Comparison of ENCODE assay signal across 8 cellular contexts in the genomic region with DNA sequence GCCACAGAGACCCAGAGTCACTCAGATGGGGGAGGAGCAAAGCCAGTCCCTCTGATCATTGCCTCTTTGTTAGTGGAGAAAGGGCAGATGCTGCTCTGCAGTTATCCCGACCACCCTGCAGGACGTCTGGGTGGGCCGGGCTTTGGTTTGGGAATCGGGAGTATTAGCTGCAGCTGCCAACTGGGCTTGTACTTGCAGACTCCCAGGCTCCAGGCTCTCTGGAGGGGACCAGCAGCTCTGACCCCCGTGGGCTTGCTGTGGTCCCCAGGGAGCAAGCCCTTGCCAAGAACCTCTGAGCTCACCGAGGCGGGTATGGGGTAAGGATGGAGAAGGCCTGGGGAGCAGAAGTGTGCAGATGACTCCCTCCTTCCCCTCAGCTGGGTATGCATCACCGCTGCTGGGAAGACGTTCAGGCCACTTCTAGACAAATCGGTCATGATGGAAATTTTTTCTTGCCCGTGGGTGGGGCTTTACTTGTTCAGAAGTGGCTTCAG. TPM values are rescaled to one million over a fixed set of nuclear protein-coding genes. Genes with fewer than 3 reads are reported as not detected.
DNase-seq lines count a peak whose midpoint lies in the region; ATAC-seq and TF ChIP-seq lines count a peak whose summit lies in the region.

No MANE protein-coding gene starts in this region.

- H3K36me3 ChIP-seq in GM23338 (ENCODE audit: insufficient read depth): no peaks in the 10 kb centered on the region
- H3K36me3 ChIP-seq in SJCRH30: peaks cover 3% of the 10 kb centered on the region; the same call in 1 of the 2 replicates

- no peak for TF ChIP-seq CTCF in GM23338 (conservative IDR thresholded peaks at IDR 0.05; ENCODE audit: low read depth in 2 of 2)

- peak overlapping the region; percentile 32; the same call in 1 of the 2 replicates for H3K4me2 ChIP-seq in GM23338

- H3K4me1 Mint-ChIP-seq in GM23338: peaks cover 76% of the 10 kb centered on the region

- peaks cover 45% of the 10 kb centered on the region for H4K20me1 ChIP-seq in GM23338 (replicated peaks; ENCODE audit: insufficient read depth)

- no peak overlapping the region for H3K4me3 Mint-ChIP-seq in GM23338

- peaks cover 89% of the 10 kb centered on the region for H3K79me2 ChIP-seq in GM23338 (replicated peaks; ENCODE audit: insufficient read depth)

- H3K27me3 ChIP-seq in GM23338 (ENCODE audit: insufficient read depth) (no peaks in the 10 kb centered on the region), SJCRH30 (no peaks in the 10 kb centered on the region)

- DNase-seq in GM23338 (ENCODE audit: low spot score) (peak; percentile 47), SJCRH30 (peak; percentile 98 to 99), fibroblast of the conjunctiva (ENCODE audit: low read depth) (peak; percentile 86), caudate nucleus (lab: John Stamatoyannopoulos, UW) (no peak), epidermal melanocyte (ENCODE audit: insufficient read length, low spot score) (no peak), 8988T (no peak), UCSD-AML1 (lab: John Stamatoyannopoulos, UW; ENCODE audit: unreplicated experiment) (no peak)
- DNase-seq in stimulated activated CD4-positive, alpha-beta T cell treated with anti-CD3 and anti-CD28 coated beads, Interleukin-15, amount 100 ng/mL, for 48 hours (ENCODE audit: low read depth in 2 of 2): peak; percentile 77 to 78

- no peak overlapping the region for H3K4me3 ChIP-seq in GM23338
- peak overlapping the region; percentile 8 for H3K4me3 ChIP-seq in SJCRH30

- peaks cover 1% of the 10 kb centered on the region for H3K27me3 Mint-ChIP-seq in GM23338 (ENCODE audit: insufficient read depth, low read depth, poor library complexity)

- H3K9me2 ChIP-seq in GM23338 (ENCODE audit: insufficient read depth): no peaks in the 10 kb centered on the region

- peak; percentile 41 for ATAC-seq in GM23338

- H3K9me3 ChIP-seq in SJCRH30 (replicated peaks): no peaks in the 10 kb centered on the region

- 0 out of 2 replicates have a peak, but pooled peaks cover 4% of the 10 kb centered on the region for H3F3A ChIP-seq in GM23338 (replicated peaks; ENCODE audit: low read depth)

- no peaks in the 10 kb centered on the region for H3K36me3 Mint-ChIP-seq in GM23338 (ENCODE audit: low read depth)

- H3K9me3 Mint-ChIP-seq in GM23338: no peaks in the 10 kb centered on the region

- H3K27ac ChIP-seq in GM23338 (ENCODE audit: low read depth) (no peak overlapping the region), SJCRH30 (peak overlapping the region; percentile 95), caudate nucleus (ENCODE audit: low read depth, low read length) (no peak overlapping the region)

- H2AFZ ChIP-seq in GM23338: no peak overlapping the region

- H3K27ac Mint-ChIP-seq in GM23338: no peak overlapping the region

- H3K4me1 ChIP-seq in GM23338 (ENCODE audit: insufficient read depth): peaks cover 64% of the 10 kb centered on the region
- H3K4me1 ChIP-seq in SJCRH30: peaks cover 74% of the 10 kb centered on the region

TF ChIP-seq in GM23338, 12 proteins besides CTCF, POLR2A, EP300 and RAD21 (continues in another document):
- no peak for TF ChIP-seq EZH2phosphoT487 (IDR thresholded peaks at IDR 0.05; ENCODE audit: unreplicated experiment)
- TF ChIP-seq, protein P1, sequence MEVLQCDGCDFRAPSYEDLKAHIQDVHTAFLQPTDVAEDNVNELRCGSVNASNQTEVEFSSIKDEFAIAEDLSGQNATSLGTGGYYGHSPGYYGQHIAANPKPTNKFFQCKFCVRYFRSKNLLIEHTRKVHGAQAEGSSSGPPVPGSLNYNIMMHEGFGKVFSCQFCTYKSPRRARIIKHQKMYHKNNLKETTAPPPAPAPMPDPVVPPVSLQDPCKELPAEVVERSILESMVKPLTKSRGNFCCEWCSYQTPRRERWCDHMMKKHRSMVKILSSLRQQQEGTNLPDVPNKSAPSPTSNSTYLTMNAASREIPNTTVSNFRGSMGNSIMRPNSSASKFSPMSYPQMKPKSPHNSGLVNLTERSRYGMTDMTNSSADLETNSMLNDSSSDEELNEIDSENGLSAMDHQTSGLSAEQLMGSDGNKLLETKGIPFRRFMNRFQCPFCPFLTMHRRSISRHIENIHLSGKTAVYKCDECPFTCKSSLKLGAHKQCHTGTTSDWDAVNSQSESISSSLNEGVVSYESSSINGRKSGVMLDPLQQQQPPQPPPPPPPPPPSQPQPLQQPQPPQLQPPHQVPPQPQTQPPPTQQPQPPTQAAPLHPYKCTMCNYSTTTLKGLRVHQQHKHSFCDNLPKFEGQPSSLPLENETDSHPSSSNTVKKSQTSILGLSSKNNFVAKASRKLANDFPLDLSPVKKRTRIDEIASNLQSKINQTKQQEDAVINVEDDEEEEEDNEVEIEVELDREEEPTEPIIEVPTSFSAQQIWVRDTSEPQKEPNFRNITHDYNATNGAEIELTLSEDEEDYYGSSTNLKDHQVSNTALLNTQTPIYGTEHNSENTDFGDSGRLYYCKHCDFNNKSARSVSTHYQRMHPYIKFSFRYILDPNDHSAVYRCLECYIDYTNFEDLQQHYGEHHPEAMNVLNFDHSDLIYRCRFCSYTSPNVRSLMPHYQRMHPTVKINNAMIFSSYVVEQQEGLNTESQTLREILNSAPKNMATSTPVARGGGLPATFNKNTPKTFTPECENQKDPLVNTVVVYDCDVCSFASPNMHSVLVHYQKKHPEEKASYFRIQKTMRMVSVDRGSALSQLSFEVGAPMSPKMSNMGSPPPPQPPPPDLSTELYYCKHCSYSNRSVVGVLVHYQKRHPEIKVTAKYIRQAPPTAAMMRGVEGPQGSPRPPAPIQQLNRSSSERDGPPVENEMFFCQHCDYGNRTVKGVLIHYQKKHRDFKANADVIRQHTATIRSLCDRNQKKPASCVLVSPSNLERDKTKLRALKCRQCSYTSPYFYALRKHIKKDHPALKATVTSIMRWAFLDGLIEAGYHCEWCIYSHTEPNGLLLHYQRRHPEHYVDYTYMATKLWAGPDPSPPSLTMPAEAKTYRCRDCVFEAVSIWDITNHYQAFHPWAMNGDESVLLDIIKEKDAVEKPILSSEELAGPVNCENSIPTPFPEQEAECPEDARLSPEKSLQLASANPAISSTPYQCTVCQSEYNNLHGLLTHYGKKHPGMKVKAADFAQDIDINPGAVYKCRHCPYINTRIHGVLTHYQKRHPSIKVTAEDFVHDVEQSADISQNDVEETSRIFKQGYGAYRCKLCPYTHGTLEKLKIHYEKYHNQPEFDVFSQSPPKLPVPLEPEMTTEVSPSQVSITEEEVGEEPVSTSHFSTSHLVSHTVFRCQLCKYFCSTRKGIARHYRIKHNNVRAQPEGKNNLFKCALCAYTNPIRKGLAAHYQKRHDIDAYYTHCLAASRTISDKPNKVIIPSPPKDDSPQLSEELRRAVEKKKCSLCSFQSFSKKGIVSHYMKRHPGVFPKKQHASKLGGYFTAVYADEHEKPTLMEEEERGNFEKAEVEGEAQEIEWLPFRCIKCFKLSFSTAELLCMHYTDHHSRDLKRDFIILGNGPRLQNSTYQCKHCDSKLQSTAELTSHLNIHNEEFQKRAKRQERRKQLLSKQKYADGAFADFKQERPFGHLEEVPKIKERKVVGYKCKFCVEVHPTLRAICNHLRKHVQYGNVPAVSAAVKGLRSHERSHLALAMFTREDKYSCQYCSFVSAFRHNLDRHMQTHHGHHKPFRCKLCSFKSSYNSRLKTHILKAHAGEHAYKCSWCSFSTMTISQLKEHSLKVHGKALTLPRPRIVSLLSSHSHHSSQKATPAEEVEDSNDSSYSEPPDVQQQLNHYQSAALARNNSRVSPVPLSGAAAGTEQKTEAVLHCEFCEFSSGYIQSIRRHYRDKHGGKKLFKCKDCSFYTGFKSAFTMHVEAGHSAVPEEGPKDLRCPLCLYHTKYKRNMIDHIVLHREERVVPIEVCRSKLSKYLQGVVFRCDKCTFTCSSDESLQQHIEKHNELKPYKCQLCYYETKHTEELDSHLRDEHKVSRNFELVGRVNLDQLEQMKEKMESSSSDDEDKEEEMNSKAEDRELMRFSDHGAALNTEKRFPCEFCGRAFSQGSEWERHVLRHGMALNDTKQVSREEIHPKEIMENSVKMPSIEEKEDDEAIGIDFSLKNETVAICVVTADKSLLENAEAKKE (CRISPR knock-in tag; IDR thresholded peaks at IDR 0.05): no peak
- no peak for TF ChIP-seq POLR2AphosphoS5 (IDR thresholded peaks at IDR 0.05; ENCODE audit: low read depth)
- TF ChIP-seq, protein P2, sequence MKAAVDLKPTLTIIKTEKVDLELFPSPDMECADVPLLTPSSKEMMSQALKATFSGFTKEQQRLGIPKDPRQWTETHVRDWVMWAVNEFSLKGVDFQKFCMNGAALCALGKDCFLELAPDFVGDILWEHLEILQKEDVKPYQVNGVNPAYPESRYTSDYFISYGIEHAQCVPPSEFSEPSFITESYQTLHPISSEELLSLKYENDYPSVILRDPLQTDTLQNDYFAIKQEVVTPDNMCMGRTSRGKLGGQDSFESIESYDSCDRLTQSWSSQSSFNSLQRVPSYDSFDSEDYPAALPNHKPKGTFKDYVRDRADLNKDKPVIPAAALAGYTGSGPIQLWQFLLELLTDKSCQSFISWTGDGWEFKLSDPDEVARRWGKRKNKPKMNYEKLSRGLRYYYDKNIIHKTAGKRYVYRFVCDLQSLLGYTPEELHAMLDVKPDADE (IDR thresholded peaks at IDR 0.05): no peak
- TF ChIP-seq STAT1 (IDR thresholded peaks at IDR 0.05; ENCODE audit: unreplicated experiment): no peak
- TF ChIP-seq CREB1 (CRISPR knock-in tag; IDR thresholded peaks at IDR 0.05; ENCODE audit: low read depth): no peak
- TF ChIP-seq EZH2 (IDR thresholded peaks at IDR 0.05; ENCODE audit: low read depth, unreplicated experiment): no peak
- TF ChIP-seq ZNF331 (CRISPR knock-in tag; IDR thresholded peaks at IDR 0.05; ENCODE audit: low read depth): no peak
- TF ChIP-seq ZNF114 (CRISPR knock-in tag; IDR thresholded peaks at IDR 0.05): no peak
- TF ChIP-seq NANOG (IDR thresholded peaks at IDR 0.05; ENCODE audit: borderline replicate concordance): no peak

RNA-seq across cellular contexts. Expression of a gene that starts 21.6 kb away (rescaled TPM):
- total RNA-seq in GM23338 (2014; rRNA removed; shearing (Covaris generic)): 30.4 and 32.1 TPM in 2 replicates
- 9.6 and 10.1 TPM in 2 replicates for polyA plus RNA-seq in GM23338 (2016; fragmentation: Nextera tagmentation; extraction: Ambion mirVana)
- total RNA-seq in SJCRH30 (2014; rRNA removed; shearing (Covaris generic)): 64.4 and 67.6 TPM in 2 replicates

Comparison
In these comparisons a context has a peak if more than half of its experiments do, and no peak if none do; other contexts are left out.
1. DNase-seq: peak in GM23338 (single experiment), SJCRH30 (2 of 2), fibroblast of the conjunctiva (single experiment) and stimulated activated CD4-positive, alpha-beta T cell treated with anti-CD3 and anti-CD28 coated beads, Interleukin-15, amount 100 ng/mL, for 48 hours (2 of 2); none in caudate nucleus (0 of 61), epidermal melanocyte (single experiment), 8988T (single experiment) and UCSD-AML1 (single experiment).